Comparison of ENCODE assay signal across 8 cellular contexts in genomic region chrX:38664285-38664684, GRCh38.
A peak's percentile ranks its signal among the peaks of the same experiment; 100 is the strongest.
DNase-seq lines count a peak whose midpoint lies in the region; ATAC-seq and TF ChIP-seq lines count a peak whose summit lies in the region.

No MANE protein-coding gene starts in this region.

- no peaks in the 10 kb centered on the region for H4K20me1 ChIP-seq in osteoblast (ENCODE audit: insufficient read depth, low read length)

- TF ChIP-seq CTCF in AG09319 (IDR thresholded peaks at IDR 0.05; ENCODE audit: low read depth, low read length) (peak; percentile 37), GM12875 (IDR thresholded peaks at IDR 0.05; ENCODE audit: borderline replicate concordance, insufficient read depth, low read depth, low read length) (peak; percentile 33; the same call in 1 of the 2 replicates), osteoblast (IDR thresholded peaks at IDR 0.05; ENCODE audit: extremely low read depth, low read depth, low read length) (peak; percentile 56)

- peaks cover 1% of the 10 kb centered on the region for H3K4me1 Mint-ChIP-seq in activated CD4-positive, alpha-beta T cell treated with anti-CD3 and anti-CD28 coated beads, Interleukin-2, amount 10 ng/mL, durations not matched to agents 7 days and 5 days

- POLR2A ChIA-PET in activated CD4-positive, alpha-beta T cell treated with anti-CD3 and anti-CD28 coated beads, Interleukin-2, amount 10 ng/mL, durations not matched to agents 7 days and 5 days (lab: Charles Lee), result no interaction called here

- DNase-seq in AG09319 (ENCODE audit: extremely low read depth, low read depth), result peak; percentile 0
- DNase-seq in NCI-H446 treated with DMSO at 0.1 percent for 48 hours (lab: John Stamatoyannopoulos, UW), result peak; percentile 2
- peak; percentile 51 for DNase-seq in dermis blood vessel endothelial cell
- no peak for DNase-seq in osteoblast (ENCODE audit: insufficient read length, low spot score, missing footprints)
- no peak for DNase-seq in activated CD4-positive, alpha-beta T cell treated with anti-CD3 and anti-CD28 coated beads, Interleukin-2, amount 10 ng/mL, durations not matched to agents 7 days and 5 days

- H3K9me3 Mint-ChIP-seq in activated CD4-positive, alpha-beta T cell treated with anti-CD3 and anti-CD28 coated beads, Interleukin-2, amount 10 ng/mL, durations not matched to agents 7 days and 5 days, result no peaks in the 10 kb centered on the region

- no peak overlapping the region for H3K27ac Mint-ChIP-seq in activated CD4-positive, alpha-beta T cell treated with anti-CD3 and anti-CD28 coated beads, Interleukin-2, amount 10 ng/mL, durations not matched to agents 7 days and 5 days

- no peaks in the 10 kb centered on the region for H3K36me3 Mint-ChIP-seq in activated CD4-positive, alpha-beta T cell treated with anti-CD3 and anti-CD28 coated beads, Interleukin-2, amount 10 ng/mL, durations not matched to agents 7 days and 5 days (ENCODE audit: low read depth)

- no peaks in the 10 kb centered on the region for H3K9me3 ChIP-seq in osteoblast (ENCODE audit: low read depth, low read length)

- no peaks in the 10 kb centered on the region for H3K4me1 ChIP-seq in osteoblast (ENCODE audit: insufficient read depth, low read length)

- CTCF ChIA-PET in activated CD4-positive, alpha-beta T cell treated with anti-CD3 and anti-CD28 coated beads, Interleukin-2, amount 10 ng/mL, durations not matched to agents 7 days and 5 days (lab: Charles Lee), result interaction anchor here (1.4 kb wide), 1 partner anchor 138 kb away, joined by 3 read pairs; no protein-coding TSS in a partner anchor

- H3K27me3 ChIP-seq in osteoblast (ENCODE audit: insufficient read depth, low read length), result peaks cover 9% of the 10 kb centered on the region

- H3K27ac ChIP-seq in osteoblast (ENCODE audit: low read depth, low read length), result no peak overlapping the region

- H3K79me2 ChIP-seq in osteoblast (ENCODE audit: insufficient read depth, low read length), result no peaks in the 10 kb centered on the region

- H3K4me2 ChIP-seq in osteoblast (ENCODE audit: insufficient read depth, low read length), result no peak overlapping the region

- no peak overlapping the region for H2AFZ ChIP-seq in osteoblast (ENCODE audit: low read length)

- H3K4me3 ChIP-seq in GM12875 (ENCODE audit: low read depth, low read length) (no peak overlapping the region), osteoblast (ENCODE audit: insufficient read depth, low read length) (no peak overlapping the region)

- no peak overlapping the region for H3K4me3 Mint-ChIP-seq in activated CD4-positive, alpha-beta T cell treated with anti-CD3 and anti-CD28 coated beads, Interleukin-2, amount 10 ng/mL, durations not matched to agents 7 days and 5 days

- no peak for ATAC-seq in GM19324 (IDR thresholded peaks at IDR 0.05; ENCODE audit: low FRiP score, unreplicated experiment)
- ATAC-seq in GM19023 (IDR thresholded peaks at IDR 0.05; ENCODE audit: unreplicated experiment), result no peak

- H3K36me3 ChIP-seq in osteoblast (ENCODE audit: insufficient read depth, low read length), result no peaks in the 10 kb centered on the region

- H3K27me3 Mint-ChIP-seq in activated CD4-positive, alpha-beta T cell treated with anti-CD3 and anti-CD28 coated beads, Interleukin-2, amount 10 ng/mL, durations not matched to agents 7 days and 5 days, result no peaks in the 10 kb centered on the region

Comparison
In these comparisons a context has a peak if more than half of its experiments do, and no peak if none do; other contexts are left out.
1. DNase-seq: peak in AG09319 (single experiment), NCI-H446 treated with DMSO at 0.1 percent for 48 hours (single experiment) and dermis blood vessel endothelial cell (single experiment); none in osteoblast (single experiment) and activated CD4-positive, alpha-beta T cell treated with anti-CD3 and anti-CD28 coated beads, Interleukin-2, amount 10 ng/mL, durations not matched to agents 7 days and 5 days (single experiment).
2. Peak in every context shown above with its lines, with median percentiles within 50 percentile points of each other: CTCF ChIP-seq.